Comparison of ENCODE assay signal across 2 cellular contexts in genomic region chrX:130524476-130525194, GRCh38.
TF ChIP-seq lines count a peak whose summit lies in the region.

No MANE protein-coding gene starts in this region.

TF ChIP-seq in SK-N-SH, 30 proteins besides CTCF, POLR2A, EP300 and RAD21 (continued from another document):
- TF ChIP-seq, protein P1, sequence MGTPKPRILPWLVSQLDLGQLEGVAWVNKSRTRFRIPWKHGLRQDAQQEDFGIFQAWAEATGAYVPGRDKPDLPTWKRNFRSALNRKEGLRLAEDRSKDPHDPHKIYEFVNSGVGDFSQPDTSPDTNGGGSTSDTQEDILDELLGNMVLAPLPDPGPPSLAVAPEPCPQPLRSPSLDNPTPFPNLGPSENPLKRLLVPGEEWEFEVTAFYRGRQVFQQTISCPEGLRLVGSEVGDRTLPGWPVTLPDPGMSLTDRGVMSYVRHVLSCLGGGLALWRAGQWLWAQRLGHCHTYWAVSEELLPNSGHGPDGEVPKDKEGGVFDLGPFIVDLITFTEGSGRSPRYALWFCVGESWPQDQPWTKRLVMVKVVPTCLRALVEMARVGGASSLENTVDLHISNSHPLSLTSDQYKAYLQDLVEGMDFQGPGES (IDR thresholded peaks at IDR 0.05; ENCODE audit: low read depth, low read length), result no peak
- no peak for TF ChIP-seq TAF1 (IDR thresholded peaks at IDR 0.05; ENCODE audit: borderline replicate concordance, low read depth, low read length)

TF ChIP-seq in SK-N-SH treated with all-trans-retinoic acid at 6 μM for 48 hours, 23 proteins besides CTCF, POLR2A, EP300 and RAD21 (continued from another document):
- TF ChIP-seq ZFP3 (CRISPR knock-in tag; IDR thresholded peaks at IDR 0.05), result no peak
- TF ChIP-seq, protein P2, sequence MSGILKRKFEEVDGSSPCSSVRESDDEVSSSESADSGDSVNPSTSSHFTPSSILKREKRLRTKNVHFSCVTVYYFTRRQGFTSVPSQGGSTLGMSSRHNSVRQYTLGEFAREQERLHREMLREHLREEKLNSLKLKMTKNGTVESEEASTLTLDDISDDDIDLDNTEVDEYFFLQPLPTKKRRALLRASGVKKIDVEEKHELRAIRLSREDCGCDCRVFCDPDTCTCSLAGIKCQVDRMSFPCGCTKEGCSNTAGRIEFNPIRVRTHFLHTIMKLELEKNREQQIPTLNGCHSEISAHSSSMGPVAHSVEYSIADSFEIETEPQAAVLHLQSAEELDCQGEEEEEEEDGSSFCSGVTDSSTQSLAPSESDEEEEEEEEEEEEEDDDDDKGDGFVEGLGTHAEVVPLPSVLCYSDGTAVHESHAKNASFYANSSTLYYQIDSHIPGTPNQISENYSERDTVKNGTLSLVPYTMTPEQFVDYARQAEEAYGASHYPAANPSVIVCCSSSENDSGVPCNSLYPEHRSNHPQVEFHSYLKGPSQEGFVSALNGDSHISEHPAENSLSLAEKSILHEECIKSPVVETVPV (CRISPR knock-in tag; IDR thresholded peaks at IDR 0.05), result no peak
- no peak for TF ChIP-seq PPARA (CRISPR knock-in tag; IDR thresholded peaks at IDR 0.05; ENCODE audit: borderline replicate concordance)
- no peak for TF ChIP-seq ZFP30 (CRISPR knock-in tag; IDR thresholded peaks at IDR 0.05)
- no peak for TF ChIP-seq SNAI2 (CRISPR knock-in tag; IDR thresholded peaks at IDR 0.05)
- no peak for TF ChIP-seq BACH2 (CRISPR knock-in tag; IDR thresholded peaks at IDR 0.05; ENCODE audit: borderline replicate concordance)
- no peak for TF ChIP-seq GLIS3 (CRISPR knock-in tag; IDR thresholded peaks at IDR 0.05)
- TF ChIP-seq, protein P3, sequence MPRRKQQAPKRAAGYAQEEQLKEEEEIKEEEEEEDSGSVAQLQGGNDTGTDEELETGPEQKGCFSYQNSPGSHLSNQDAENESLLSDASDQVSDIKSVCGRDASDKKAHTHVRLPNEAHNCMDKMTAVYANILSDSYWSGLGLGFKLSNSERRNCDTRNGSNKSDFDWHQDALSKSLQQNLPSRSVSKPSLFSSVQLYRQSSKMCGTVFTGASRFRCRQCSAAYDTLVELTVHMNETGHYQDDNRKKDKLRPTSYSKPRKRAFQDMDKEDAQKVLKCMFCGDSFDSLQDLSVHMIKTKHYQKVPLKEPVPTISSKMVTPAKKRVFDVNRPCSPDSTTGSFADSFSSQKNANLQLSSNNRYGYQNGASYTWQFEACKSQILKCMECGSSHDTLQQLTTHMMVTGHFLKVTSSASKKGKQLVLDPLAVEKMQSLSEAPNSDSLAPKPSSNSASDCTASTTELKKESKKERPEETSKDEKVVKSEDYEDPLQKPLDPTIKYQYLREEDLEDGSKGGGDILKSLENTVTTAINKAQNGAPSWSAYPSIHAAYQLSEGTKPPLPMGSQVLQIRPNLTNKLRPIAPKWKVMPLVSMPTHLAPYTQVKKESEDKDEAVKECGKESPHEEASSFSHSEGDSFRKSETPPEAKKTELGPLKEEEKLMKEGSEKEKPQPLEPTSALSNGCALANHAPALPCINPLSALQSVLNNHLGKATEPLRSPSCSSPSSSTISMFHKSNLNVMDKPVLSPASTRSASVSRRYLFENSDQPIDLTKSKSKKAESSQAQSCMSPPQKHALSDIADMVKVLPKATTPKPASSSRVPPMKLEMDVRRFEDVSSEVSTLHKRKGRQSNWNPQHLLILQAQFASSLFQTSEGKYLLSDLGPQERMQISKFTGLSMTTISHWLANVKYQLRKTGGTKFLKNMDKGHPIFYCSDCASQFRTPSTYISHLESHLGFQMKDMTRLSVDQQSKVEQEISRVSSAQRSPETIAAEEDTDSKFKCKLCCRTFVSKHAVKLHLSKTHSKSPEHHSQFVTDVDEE (CRISPR knock-in tag; IDR thresholded peaks at IDR 0.05), result no peak
- no peak for TF ChIP-seq OSR1 (CRISPR knock-in tag; IDR thresholded peaks at IDR 0.05)
